17 cellular contexts compared by ENCODE assay signal in genomic region chr21:34704119-34704518, GRCh38. TPM values are rescaled to one million over a fixed set of nuclear protein-coding genes. Genes with fewer than 3 reads are reported as not detected.
DNase-seq lines count a peak whose midpoint lies in the region; ATAC-seq and TF ChIP-seq lines count a peak whose summit lies in the region.
"Had no signal": no experiment of that assay in that cellular context is flagged by ENCODE, and none has a peak within 500 bp of the region (broad histone marks: within the 10 kb centered on the region; RNA-seq: fewer than 3 reads in every experiment).

No MANE protein-coding gene starts in this region.

- peak overlapping the region in 1 of 2 donors; percentile 6 for H3K27ac ChIP-seq in right atrium auricular region
- peak overlapping the region; percentile 60 for H3K27ac ChIP-seq in vagina
- H3K27ac ChIP-seq: PC-9 had no signal

- no peak for DNase-seq in left cardiac atrium
- no peak for DNase-seq in right atrium auricular region (ENCODE audit: low spot score)
- DNase-seq in epidermal melanocyte (ENCODE audit: insufficient read length, low spot score), result peak; percentile 20
- DNase-seq in mucosa of descending colon, result no peak
- DNase-seq in vagina (ENCODE audit: extremely low spot score in 2 of 2), result peak in 1 of 2 donors; percentile 91
- no peak for DNase-seq in endothelial cell (ENCODE audit: low spot score)
- DNase-seq: 8988T; activated CD4-positive, alpha-beta memory T cell treated with anti-CD3 and anti-CD28 coated beads, Interleukin-2, amount 10 ng/mL, durations not matched to agents 7 days and 5 days; left ventricle myocardium superior; MG63; NCI-H187 treated with DMSO at 0.1 percent for 48 hours; NCI-H526 treated with DMSO at 0.1 percent for 48 hours; PC-9; spleen had no signal

- no peaks in the 10 kb centered on the region for H3K27me3 ChIP-seq in right atrium auricular region
- no peaks in the 10 kb centered on the region for H3K27me3 ChIP-seq in vagina
- H3K27me3 ChIP-seq: MG63 had no signal

- TF ChIP-seq POLR2A in vagina (IDR thresholded peaks at IDR 0.05), result no peak

- no peak overlapping the region for H3K4me3 Mint-ChIP-seq in endothelial cell (ENCODE audit: unreplicated experiment)
- H3K4me3 Mint-ChIP-seq: activated CD4-positive, alpha-beta memory T cell treated with anti-CD3 and anti-CD28 coated beads, Interleukin-2, amount 10 ng/mL, durations not matched to agents 7 days and 5 days; neural crest cell had no signal

- ATAC-seq in left cardiac atrium, result peak; percentile 19 to 32
- ATAC-seq in mucosa of descending colon, result peak; percentile 25
- no peak for ATAC-seq in GM19328 (IDR thresholded peaks at IDR 0.05; ENCODE audit: unreplicated experiment)
- ATAC-seq in GM21723 (IDR thresholded peaks at IDR 0.05; ENCODE audit: unreplicated experiment), result no peak
- ATAC-seq: left ventricle myocardium superior had no signal

- no peaks in the 10 kb centered on the region for H3K9me3 ChIP-seq in right atrium auricular region
- H3K9me3 ChIP-seq in mucosa of descending colon, result no peaks in the 10 kb centered on the region
- no peaks in the 10 kb centered on the region for H3K9me3 ChIP-seq in vagina
- H3K9me3 ChIP-seq: MG63, spleen had no signal

- H3K9me3 Mint-ChIP-seq in endothelial cell (ENCODE audit: unreplicated experiment), result no peaks in the 10 kb centered on the region
- H3K9me3 Mint-ChIP-seq: activated CD4-positive, alpha-beta memory T cell treated with anti-CD3 and anti-CD28 coated beads, Interleukin-2, amount 10 ng/mL, durations not matched to agents 7 days and 5 days had no signal

- peaks cover 10% of the 10 kb centered on the region for H3K36me3 Mint-ChIP-seq in endothelial cell (ENCODE audit: low read depth, unreplicated experiment)

- peaks cover 7% of the 10 kb centered on the region for H3K27me3 Mint-ChIP-seq in endothelial cell (ENCODE audit: unreplicated experiment)

- intact Hi-C loops in left cardiac atrium (cut with DNase I), result no loop called here
- intact Hi-C loops in mucosa of descending colon (cut with DNase I, micrococcal nuclease), result no loop called here
- intact Hi-C loops in vagina (cut with DNase I), result no loop called here

- H3K36me3 ChIP-seq in right atrium auricular region (no peaks in the 10 kb centered on the region), mucosa of descending colon (ENCODE audit: low read depth) (no peaks in the 10 kb centered on the region), vagina (no peaks in the 10 kb centered on the region)
- H3K36me3 ChIP-seq: MG63, spleen had no signal

- H3K4me1 Mint-ChIP-seq in endothelial cell (ENCODE audit: unreplicated experiment), result peaks cover 31% of the 10 kb centered on the region
- H3K4me1 Mint-ChIP-seq: neural crest cell had no signal

- H3K4me1 ChIP-seq in right atrium auricular region (no peaks in the 10 kb centered on the region), mucosa of descending colon (ENCODE audit: low read depth) (no peaks in the 10 kb centered on the region), vagina (peaks cover 32% of the 10 kb centered on the region)

- no peak overlapping the region for H3K27ac Mint-ChIP-seq in endothelial cell (ENCODE audit: unreplicated experiment)
- H3K27ac Mint-ChIP-seq: activated CD4-positive, alpha-beta memory T cell treated with anti-CD3 and anti-CD28 coated beads, Interleukin-2, amount 10 ng/mL, durations not matched to agents 7 days and 5 days had no signal

- TF ChIP-seq CTCF in right atrium auricular region (IDR thresholded peaks at IDR 0.05) (no peak), mucosa of descending colon (IDR thresholded peaks at IDR 0.05) (no peak), vagina (IDR thresholded peaks at IDR 0.05) (no peak), endothelial cell (IDR thresholded peaks at IDR 0.05; ENCODE audit: unreplicated experiment) (no peak)

- H3K4me3 ChIP-seq in right atrium auricular region (no peak overlapping the region), mucosa of descending colon (no peak overlapping the region), vagina (peak overlapping the region in 1 of 2 donors; percentile 17)
- H3K4me3 ChIP-seq: MG63, PC-9, spleen had no signal

RNA-seq across cellular contexts. Expression of gene CLIC6, which starts 35.3 kb away (rescaled TPM):
- 1 to 10 TPM; 4.8 to 9.3 TPM for total RNA-seq in left cardiac atrium
- total RNA-seq in right atrium auricular region, result 1 to 10 TPM; 5.1 to 7.0 TPM
- 1 to 10 TPM in 2 of 3 donors, under 1 TPM in 1; 0.96 to 4.8 (median 3.0) TPM for total RNA-seq in mucosa of descending colon
- 8.3 TPM for total RNA-seq in vagina
- 5.4 TPM for total RNA-seq in endothelial cell (ENCODE audit: unreplicated experiment)
- total RNA-seq: PC-9 had no signal

Comparison
In these comparisons a context has a peak if more than half of its experiments do, and no peak if none do; other contexts are left out.
1. ATAC-seq: peak in left cardiac atrium (2 of 2) and mucosa of descending colon (single experiment); none in GM19328 (single experiment) and GM21723 (single experiment).